In the genomic region with DNA sequence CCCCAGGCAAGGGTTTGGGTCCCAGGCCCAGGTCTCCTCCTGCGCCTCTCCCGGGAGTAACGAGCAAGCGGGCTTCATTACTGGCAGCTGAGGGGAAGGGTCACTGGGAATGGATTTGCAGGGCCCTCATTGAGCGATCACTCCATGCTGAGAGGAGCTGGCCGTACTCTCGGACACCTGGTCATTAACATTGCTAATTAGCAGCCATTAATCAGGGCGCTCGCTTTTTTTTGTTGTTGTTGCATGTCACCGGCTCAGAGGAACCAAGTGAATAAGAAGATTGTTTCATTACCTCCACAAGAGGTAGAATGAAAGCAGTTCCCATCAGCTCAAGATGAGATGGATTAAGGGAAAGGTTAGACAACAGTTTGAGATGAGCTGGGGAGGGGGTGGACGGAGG, we compare ENCODE assay signal across 24 cellular contexts.
DNase-seq lines count a peak whose midpoint lies in the region; ATAC-seq and TF ChIP-seq lines count a peak whose summit lies in the region.
"Had no signal": no experiment of that assay in that cellular context is flagged by ENCODE, and none has a peak within 500 bp of the region (broad histone marks: within the 10 kb centered on the region; RNA-seq: fewer than 3 reads in every experiment).

No MANE protein-coding gene starts in this region.

- no peak overlapping the region for H3K23ac ChIP-seq in mesendoderm (ENCODE audit: low read length)

- peak overlapping the region; percentile 54 for H3K27ac Mint-ChIP-seq in endodermal cell
- H3K27ac Mint-ChIP-seq: activated CD4-positive, alpha-beta T cell treated with anti-CD3 and anti-CD28 coated beads, Interleukin-2, amount 10 ng/mL, durations not matched to agents 24 days and 14 days; naive thymus-derived CD8-positive, alpha-beta T cell; T-helper 2 cell treated with Interferon-gamma antibody and Interleukin-4, amounts not matched to agents 5 μg/mL and 100 μg/mL, for 36 hours had no signal

- H3K56ac ChIP-seq in mesendoderm (ENCODE audit: low read length): peak overlapping the region; percentile 32

- H2BK15ac ChIP-seq in mesendoderm (replicated peaks; ENCODE audit: low read depth): no peak overlapping the region

- TF ChIP-seq EP300 in gastroesophageal sphincter (IDR thresholded peaks at IDR 0.05): no peak

- peak overlapping the region; percentile 60 for H3K27ac ChIP-seq in HUES64 (ENCODE audit: low read depth, low read length)
- peak overlapping the region; percentile 91 for H3K27ac ChIP-seq in endodermal cell (ENCODE audit: low read depth, low read length)
- H3K27ac ChIP-seq in mesendoderm (ENCODE audit: low read depth, low read length): no peak overlapping the region
- no peak overlapping the region for H3K27ac ChIP-seq in gastroesophageal sphincter
- H3K27ac ChIP-seq in MM.1S (ENCODE audit: low read length): no peak overlapping the region
- H3K27ac ChIP-seq: adrenal gland, heart left ventricle, parathyroid adenoma, tibial artery, WERI-Rb-1 had no signal

- no peak overlapping the region for H2AFZ ChIP-seq in MM.1S (ENCODE audit: low read length)
- H2AFZ ChIP-seq: parathyroid adenoma had no signal

- H3F3A ChIP-seq in MM.1S (ENCODE audit: insufficient read depth, low read length): no peaks in the 10 kb centered on the region

- peaks cover 46% of the 10 kb centered on the region for H3K4me1 ChIP-seq in HUES64 (ENCODE audit: insufficient read depth, low read length)
- H3K4me1 ChIP-seq in endodermal cell (ENCODE audit: control insufficient read depth, insufficient read depth, low read length): no peaks in the 10 kb centered on the region
- peaks cover 2% of the 10 kb centered on the region for H3K4me1 ChIP-seq in mesendoderm (ENCODE audit: control insufficient read depth, low read depth, low read length)
- H3K4me1 ChIP-seq in gastroesophageal sphincter: no peaks in the 10 kb centered on the region
- no peaks in the 10 kb centered on the region for H3K4me1 ChIP-seq in MM.1S (ENCODE audit: low read length)
- H3K4me1 ChIP-seq: adrenal gland, heart left ventricle, parathyroid adenoma, tibial artery had no signal

- H3K4me2 ChIP-seq in mesendoderm (ENCODE audit: low read length) (no peak overlapping the region), MM.1S (ENCODE audit: low read depth, low read length) (no peak overlapping the region)

- DNase-seq in D341Med (ENCODE audit: low spot score): peak; percentile 29
- peak; percentile 87 for DNase-seq in endodermal cell
- peak; percentile 39 for DNase-seq in mesendoderm
- no peak for DNase-seq in activated CD8-positive, alpha-beta memory T cell treated with anti-CD3 and anti-CD28 coated beads, Interleukin-2, amount 50 U/mL, for 48 hours
- DNase-seq in MM.1S: no peak
- DNase-seq: ACHN; activated CD4-positive, alpha-beta T cell treated with anti-CD3 and anti-CD28 coated beads, Interleukin-2, amount 10 ng/mL, durations not matched to agents 24 days and 14 days; activated naive CD4-positive, alpha-beta T cell treated with Interleukin-2 at 50 U/mL for 16 hours; adrenal gland; effector memory CD4-positive, alpha-beta T cell; GDM1; heart left ventricle; KBM-7; naive thymus-derived CD8-positive, alpha-beta T cell; right cardiac atrium; SHP77; tibial artery; WERI-Rb-1 had no signal

- H3K36me3 ChIP-seq in HUES64 (ENCODE audit: insufficient read depth, low read length) (no peaks in the 10 kb centered on the region), endodermal cell (ENCODE audit: control insufficient read depth, insufficient read depth, low read length) (no peaks in the 10 kb centered on the region), mesendoderm (ENCODE audit: control insufficient read depth, insufficient read depth, low read length) (no peaks in the 10 kb centered on the region), gastroesophageal sphincter (no peaks in the 10 kb centered on the region), MM.1S (replicated peaks; ENCODE audit: insufficient read depth, low read length) (no peaks in the 10 kb centered on the region)
- H3K36me3 ChIP-seq: adrenal gland, heart left ventricle, tibial artery, WERI-Rb-1 had no signal

- ATAC-seq in gastroesophageal sphincter: no peak
- no peak for ATAC-seq in GM21447 (IDR thresholded peaks at IDR 0.05; ENCODE audit: unreplicated experiment)
- ATAC-seq: HCT116; heart left ventricle; naive thymus-derived CD8-positive, alpha-beta T cell; right cardiac atrium had no signal

- H3K18ac ChIP-seq in mesendoderm (ENCODE audit: low read length): no peak overlapping the region

- no peaks in the 10 kb centered on the region for H3K27me3 ChIP-seq in HUES64 (ENCODE audit: insufficient read depth, low read length)
- H3K27me3 ChIP-seq in endodermal cell (ENCODE audit: control insufficient read depth, insufficient read depth, low read length, poor library complexity, severe bottlenecking): no peaks in the 10 kb centered on the region
- H3K27me3 ChIP-seq in mesendoderm (ENCODE audit: insufficient read depth, low read length, poor library complexity): no peaks in the 10 kb centered on the region
- H3K27me3 ChIP-seq in gastroesophageal sphincter: peaks cover 5% of the 10 kb centered on the region
- no peaks in the 10 kb centered on the region for H3K27me3 ChIP-seq in MM.1S (replicated peaks; ENCODE audit: insufficient read depth, low read length)
- H3K27me3 ChIP-seq: adrenal gland, tibial artery had no signal

- no peak overlapping the region for H4K8ac ChIP-seq in mesendoderm (ENCODE audit: low read depth, low read length)

- H3K79me1 ChIP-seq in mesendoderm (ENCODE audit: low read length): no peaks in the 10 kb centered on the region

- H3K4me3 Mint-ChIP-seq in endodermal cell: peak overlapping the region; percentile 39
- H3K4me3 Mint-ChIP-seq: activated CD4-positive, alpha-beta T cell treated with anti-CD3 and anti-CD28 coated beads, Interleukin-2, amount 10 ng/mL, durations not matched to agents 24 days and 14 days; naive thymus-derived CD8-positive, alpha-beta T cell; T-helper 2 cell treated with Interferon-gamma antibody and Interleukin-4, amounts not matched to agents 5 μg/mL and 100 μg/mL, for 36 hours had no signal

- peaks cover 16% of the 10 kb centered on the region for H3K4me1 Mint-ChIP-seq in endodermal cell
- H3K4me1 Mint-ChIP-seq: activated CD4-positive, alpha-beta T cell treated with anti-CD3 and anti-CD28 coated beads, Interleukin-2, amount 10 ng/mL, durations not matched to agents 24 days and 14 days; naive thymus-derived CD8-positive, alpha-beta T cell had no signal

- no peaks in the 10 kb centered on the region for H3K27me3 Mint-ChIP-seq in endodermal cell (ENCODE audit: insufficient read depth)
- H3K27me3 Mint-ChIP-seq: activated CD4-positive, alpha-beta T cell treated with anti-CD3 and anti-CD28 coated beads, Interleukin-2, amount 10 ng/mL, durations not matched to agents 24 days and 14 days had no signal

- no peak overlapping the region for H4K5ac ChIP-seq in mesendoderm (ENCODE audit: low read length)

- no peaks in the 10 kb centered on the region for H3K9me3 ChIP-seq in HUES64 (ENCODE audit: insufficient read depth, low read depth, low read length)
- H3K9me3 ChIP-seq in endodermal cell (ENCODE audit: control insufficient read depth, low read length): no peaks in the 10 kb centered on the region
- H3K9me3 ChIP-seq in gastroesophageal sphincter: no peaks in the 10 kb centered on the region
- H3K9me3 ChIP-seq in MM.1S (replicated peaks; ENCODE audit: insufficient read depth, low read length): no peaks in the 10 kb centered on the region
- H3K9me3 ChIP-seq: adrenal gland, heart left ventricle, tibial artery had no signal

- no peaks in the 10 kb centered on the region for H3K9me3 Mint-ChIP-seq in endodermal cell
- H3K9me3 Mint-ChIP-seq: activated CD4-positive, alpha-beta T cell treated with anti-CD3 and anti-CD28 coated beads, Interleukin-2, amount 10 ng/mL, durations not matched to agents 24 days and 14 days; naive thymus-derived CD8-positive, alpha-beta T cell; T-helper 2 cell treated with Interferon-gamma antibody and Interleukin-4, amounts not matched to agents 5 μg/mL and 100 μg/mL, for 36 hours had no signal

- no peak overlapping the region for H2AK5ac ChIP-seq in mesendoderm (ENCODE audit: low read length)

- no peaks in the 10 kb centered on the region for H4K20me1 ChIP-seq in MM.1S (ENCODE audit: insufficient read depth, low read length)

- no peaks in the 10 kb centered on the region for H3K36me3 Mint-ChIP-seq in endodermal cell (ENCODE audit: low read depth)
- H3K36me3 Mint-ChIP-seq: naive thymus-derived CD8-positive, alpha-beta T cell had no signal

- H3K9me2 ChIP-seq in MM.1S (replicated peaks; ENCODE audit: insufficient read depth, low read length): no peaks in the 10 kb centered on the region

- WGBS in HUES64: 5% methylated on average over 11 of the region's 11 CpGs
- 18 to 24% methylated on average over 7 to 11 of the region's 11 CpGs for WGBS in endodermal cell (ENCODE audit: insufficient coverage in 1 of 2, insufficient read length in 1 of 2), 2 experiments
- WGBS in mesendoderm (ENCODE audit: extremely low coverage, insufficient coverage, low lambda C conversion rate): no CpG with 5 or more reads among the region's 11 CpGs
- 60% methylated on average over 2 of the region's 11 CpGs; no CpG with 5 or more reads in 1 of the 2 donors for WGBS in gastroesophageal sphincter (ENCODE audit: low coverage in 1 of 2), 2 donors

- peak overlapping the region; percentile 5; the same call in 1 of the 2 replicates for H3K4me3 ChIP-seq in HUES64 (ENCODE audit: low read length)
- H3K4me3 ChIP-seq in endodermal cell (ENCODE audit: low read length): peak overlapping the region; percentile 61
- H3K4me3 ChIP-seq in mesendoderm (ENCODE audit: low read length): no peak overlapping the region
- H3K4me3 ChIP-seq in gastroesophageal sphincter: no peak overlapping the region
- H3K4me3 ChIP-seq in MM.1S (ENCODE audit: low read length): no peak overlapping the region
- H3K4me3 ChIP-seq: adrenal gland, heart left ventricle, tibial artery had no signal

- TF ChIP-seq POLR2A in gastroesophageal sphincter (IDR thresholded peaks at IDR 0.05): no peak

- H3K79me2 ChIP-seq in mesendoderm (ENCODE audit: control insufficient read depth, insufficient read depth, low read length): no peaks in the 10 kb centered on the region
- no peaks in the 10 kb centered on the region for H3K79me2 ChIP-seq in MM.1S (ENCODE audit: low read length)
- H3K79me2 ChIP-seq: parathyroid adenoma had no signal

- no peak overlapping the region for H3K4ac ChIP-seq in mesendoderm (ENCODE audit: low read depth, low read length)

- no peak overlapping the region for H2BK5ac ChIP-seq in mesendoderm (ENCODE audit: low read length)

- H2BK120ac ChIP-seq in mesendoderm (ENCODE audit: low read depth, low read length): no peak overlapping the region

- TF ChIP-seq CTCF in endodermal cell (conservative IDR thresholded peaks at IDR 0.05) (no peak), gastroesophageal sphincter (IDR thresholded peaks at IDR 0.05) (no peak), MM.1S (IDR thresholded peaks at IDR 0.05; ENCODE audit: low read length) (no peak)

- no peak overlapping the region for H3K9ac ChIP-seq in HUES64 (ENCODE audit: low read depth, low read length)
- no peak overlapping the region for H3K9ac ChIP-seq in endodermal cell (ENCODE audit: extremely low read depth, low read length, poor library complexity, severe bottlenecking)
- no peak overlapping the region for H3K9ac ChIP-seq in mesendoderm (ENCODE audit: low read length)
- no peak overlapping the region for H3K9ac ChIP-seq in MM.1S (ENCODE audit: low read length)
- H3K9ac ChIP-seq: parathyroid adenoma had no signal

Comparison
In these comparisons a context has a peak if more than half of its experiments do, and no peak if none do; other contexts are left out.
1. DNase-seq: peak in D341Med (single experiment), endodermal cell (single experiment) and mesendoderm (single experiment); none in activated CD8-positive, alpha-beta memory T cell treated with anti-CD3 and anti-CD28 coated beads, Interleukin-2, amount 50 U/mL, for 48 hours (single experiment) and MM.1S (single experiment).
2. H3K27ac ChIP-seq: peak in HUES64 (single experiment) and endodermal cell (single experiment); none in mesendoderm (single experiment), gastroesophageal sphincter (0 of 4) and MM.1S (single experiment).
3. H3K4me3 ChIP-seq: peak in HUES64 (single experiment) and endodermal cell (single experiment); none in mesendoderm (single experiment), gastroesophageal sphincter (0 of 2) and MM.1S (single experiment).